ENCODE assay signal across 8 cellular contexts in the genomic region with DNA sequence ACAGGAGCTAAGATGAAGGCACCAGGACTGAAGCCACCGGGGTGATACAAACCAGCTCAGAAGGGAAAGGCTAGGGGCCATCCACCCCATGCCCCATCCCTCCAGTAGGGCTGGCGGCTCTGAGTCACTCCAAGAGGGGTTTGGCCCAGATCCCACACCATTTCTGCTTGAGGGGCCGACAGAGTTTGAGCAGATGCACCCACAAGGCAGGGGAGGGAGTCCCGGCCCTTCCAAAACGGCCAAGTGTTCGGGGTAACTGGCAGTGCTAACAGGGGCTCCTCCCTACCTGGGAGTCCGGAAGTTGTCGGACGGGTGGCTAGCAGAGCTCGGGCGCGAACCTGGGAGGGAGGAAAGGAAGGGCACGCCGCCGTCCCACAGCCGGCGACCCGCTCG. TPM values are rescaled to one million over a fixed set of nuclear protein-coding genes. Genes with fewer than 3 reads are reported as not detected.
DNase-seq lines count a peak whose midpoint lies in the region; ATAC-seq, FAIRE-seq and TF ChIP-seq lines count a peak whose summit lies in the region.

No MANE protein-coding gene starts in this region.

- TF ChIP-seq RAD21 in HepG2 (CRISPR knock-in tag; IDR thresholded peaks at IDR 0.05) = no peak

- H3K9ac ChIP-seq in HepG2 (ENCODE audit: insufficient read depth, low read depth, low read length) = peak overlapping the region; percentile 77
- peak overlapping the region; percentile 38 to 76 (median 69) for H3K9ac ChIP-seq in subcutaneous abdominal adipose tissue (ENCODE audit: low read length in 5 of 5)

- BruUV-seq in HepG2 (replicated peaks; lab: Mats Ljungman, UMichigan) = no TSS peak

- H3K4me2 ChIP-seq in HepG2 (ENCODE audit: low read depth, low read length) = peak overlapping the region; percentile 76

- H3K4me1 ChIP-seq in HepG2 (ENCODE audit: insufficient read depth, low read length) = peaks cover 18% of the 10 kb centered on the region
- peaks cover 0 to 44% (median 27%) of the 10 kb centered on the region in 5 donors for H3K4me1 ChIP-seq in subcutaneous abdominal adipose tissue (ENCODE audit: control insufficient read depth in 5 of 5, insufficient read depth in 5 of 5, low read length in 5 of 5)

- no peaks in the 10 kb centered on the region for H3K79me2 ChIP-seq in HepG2 (ENCODE audit: insufficient read depth, low read length)

- POLR2A ChIA-PET in HepG2 (lab: Yijun Ruan, JAX) = interaction anchor here (0.6 to 3.0 kb wide), 26 partner anchors 8 to 121 kb away, joined by 3 to 31 read pairs (median 4); a partner anchor contains a TSS

- H3K36me3 ChIP-seq in HepG2 (replicated peaks in 1 of 2; ENCODE audit: control insufficient read depth in 1 of 2, insufficient read depth in 2 of 2, low read length in 2 of 2) (no peaks in the 10 kb centered on the region), subcutaneous abdominal adipose tissue (ENCODE audit: control insufficient read depth in 5 of 5, insufficient read depth in 5 of 5, low read length in 5 of 5) (peaks cover 0 to 16% (median 12%) of the 10 kb centered on the region in 5 donors)

- TF ChIP-seq POLR2A in HepG2 (IDR thresholded peaks at IDR 0.05; ENCODE audit: insufficient read depth in 1 of 2, low read depth in 2 of 2, low read length in 2 of 2) = no peak

- H3K9me3 ChIP-seq in HepG2 (ENCODE audit: low read length) = no peaks in the 10 kb centered on the region
- peaks cover 0 to 3% (median 0%) of the 10 kb centered on the region in 5 donors for H3K9me3 ChIP-seq in subcutaneous abdominal adipose tissue (ENCODE audit: control insufficient read depth in 5 of 5, low read length in 5 of 5)

- H4K20me1 ChIP-seq in HepG2 (ENCODE audit: insufficient read depth, low read length) = no peaks in the 10 kb centered on the region

- H3K4me3 ChIP-seq in cardiac fibroblast (replicated peaks in 1 of 2; ENCODE audit: low read depth in 2 of 2, low read length in 2 of 2) (peak overlapping the region; percentile 58 to 62), HepG2 (replicated peaks in 1 of 3; ENCODE audit: insufficient read depth in 1 of 3, low read depth in 2 of 3, low read length in 3 of 3) (peak overlapping the region; percentile 50 to 78 (median 68); a peak in 5 of 6 replicates), subcutaneous abdominal adipose tissue (ENCODE audit: low read depth in 1 of 5, low read length in 5 of 5) (peak overlapping the region; percentile 60 to 81 (median 69))

- in situ Hi-C loops in HepG2 (cut with HindIII; ENCODE audit: extremely low pct_ligation_motif_present, low pct_unique_long_range_greater_than_20kb) = no loop called here

- DNase-seq in NCI-H748 (lab: John Stamatoyannopoulos, UW; ENCODE audit: unreplicated experiment) = peak; percentile 58
- no peak for DNase-seq in NCI-H748 treated with DMSO at 0.1 percent for 48 hours (lab: John Stamatoyannopoulos, UW)
- DNase-seq in OCI-M1 (lab: John Stamatoyannopoulos, UW) = peak; percentile 41
- peak; percentile 52 to 56 for DNase-seq in cardiac fibroblast (ENCODE audit: low read depth in 2 of 2)
- DNase-seq in HepG2 (ENCODE audit: low spot score) = no peak

- intact Hi-C loops in HepG2 (cut with micrococcal nuclease; ENCODE audit: unreplicated experiment) = no loop called here

- WGBS in HepG2 (ENCODE audit: low lambda C conversion rate) = no CpG with 5 or more reads among the region's 19 CpGs

- CTCF ChIA-PET in HepG2 (lab: Yijun Ruan, JAX; ENCODE audit: low intra/inter-chr PET ratio, low total read pairs) = no interaction called here

- TF ChIP-seq EP300 in HepG2 (IDR thresholded peaks at IDR 0.05; ENCODE audit: low read depth in 2 of 2, low read length in 2 of 2) (no peak), HepG2 (CRISPR knock-in tag; IDR thresholded peaks at IDR 0.05; ENCODE audit: borderline replicate concordance) (no peak)

- no peak overlapping the region for H2AFZ ChIP-seq in HepG2 (ENCODE audit: low read length)

- ATAC-seq in HG02678 (IDR thresholded peaks at IDR 0.05; ENCODE audit: unreplicated experiment) = peak; percentile 22
- ATAC-seq in HepG2 = peak; percentile 7
- ATAC-seq in HG03439 (IDR thresholded peaks at IDR 0.05; ENCODE audit: unreplicated experiment) = no peak

- FAIRE-seq in HepG2 (lab: Jason Lieb, UNC) = no peak

- TF ChIP-seq CTCF in cardiac fibroblast (IDR thresholded peaks at IDR 0.05; ENCODE audit: low read depth, low read length) (no peak), HepG2 (CRISPR knock-in tag; IDR thresholded peaks at IDR 0.05) (no peak)

- H3K27me3 ChIP-seq in HepG2 (ENCODE audit: control insufficient read depth in 1 of 2, insufficient read depth in 2 of 2, low read length in 2 of 2) (no peaks in the 10 kb centered on the region), subcutaneous abdominal adipose tissue (ENCODE audit: control insufficient read depth in 5 of 5, insufficient read depth in 4 of 5, low read length in 5 of 5) (peaks cover 0 to 12% (median 9%) of the 10 kb centered on the region in 5 donors)

- H3K27ac ChIP-seq in HepG2 (ENCODE audit: extremely low read length, insufficient read depth, low read length) = peak overlapping the region; percentile 40
- peak overlapping the region; percentile 69 for H3K27ac ChIP-seq in subcutaneous abdominal adipose tissue (ENCODE audit: low read depth, low read length)

RNA-seq across cellular contexts. Expression of a gene that starts 0.4 kb away (rescaled TPM):
- 10.1 and 10.8 TPM in 2 replicates for total RNA-seq in HepG2 (2016; rRNA removed; fragmentation: Illumina TruSeq; extraction: Trizol)
- total RNA-seq in HepG2 (2016; cell fraction: cytosol; rRNA removed; fragmentation: Illumina TruSeq; extraction: Trizol; ENCODE audit: low read depth) = 9.0 and 10.7 TPM in 2 replicates
- 7.1 and 10.6 TPM in 2 replicates for total RNA-seq in HepG2 (2016; cell fraction: insoluble cytoplasmic fraction; rRNA removed; fragmentation: Illumina TruSeq; extraction: Trizol)
- total RNA-seq in HepG2 (2016; cell fraction: membrane; rRNA removed; fragmentation: Illumina TruSeq; extraction: Trizol) = 19.7 and 23.5 TPM in 2 replicates
- 5.5 and 5.9 TPM in 2 replicates for total RNA-seq in HepG2 (2016; cell fraction: nucleus; rRNA removed; fragmentation: Illumina TruSeq; extraction: Trizol)
- polyA plus RNA-seq in HepG2 (2011; rRNA removed) = 11.5 and 13.7 TPM in 2 replicates
- polyA plus RNA-seq in HepG2 (2011; cell fraction: cytosol; rRNA removed) = 12.8 and 15.4 TPM in 2 replicates
- polyA plus RNA-seq in HepG2 (2011; cell fraction: nucleus; rRNA removed) = 12.0 and 13.6 TPM in 2 replicates
- 7.8 and 12.5 TPM in 2 replicates for polyA plus RNA-seq in HepG2 (2012)
- polyA plus RNA-seq in HepG2 (2016; cell fraction: cytosol; fragmentation: Illumina TruSeq; extraction: Trizol; ENCODE audit: low read depth) = 16.2 and 21.3 TPM in 2 replicates
- polyA plus RNA-seq in HepG2 (2016; cell fraction: insoluble cytoplasmic fraction; fragmentation: Illumina TruSeq; extraction: Trizol; ENCODE audit: low read depth) = 14.1 and 15.3 TPM in 2 replicates
- polyA plus RNA-seq in HepG2 (2016; cell fraction: membrane; fragmentation: Illumina TruSeq; extraction: Trizol; ENCODE audit: low read depth) = 27.8 and 30.6 TPM in 2 replicates
- 13.1 TPM in 2 replicates for polyA plus RNA-seq in HepG2 (2016; cell fraction: nucleus; fragmentation: Illumina TruSeq; extraction: Trizol; ENCODE audit: insufficient read depth, low read depth)
- 21.1 and 41.7 TPM in 2 replicates for polyA minus RNA-seq in HepG2 (2011; rRNA and poly(A)+ RNA removed; ENCODE audit: low replicate concordance)
- polyA minus RNA-seq in HepG2 (2011; cell fraction: cytosol; rRNA and poly(A)+ RNA removed) = 6.5 and 11.1 TPM in 2 replicates
- 2.3 and 2.5 TPM in 2 replicates for polyA minus RNA-seq in HepG2 (2011; cell fraction: nucleus; rRNA and poly(A)+ RNA removed)

RNA-seq across cellular contexts. Expression of a gene that starts 3.6 kb away (rescaled TPM):
- total RNA-seq in HepG2 (2016; rRNA removed; fragmentation: Illumina TruSeq; extraction: Trizol) = 25.5 and 29.1 TPM in 2 replicates
- total RNA-seq in HepG2 (2016; cell fraction: cytosol; rRNA removed; fragmentation: Illumina TruSeq; extraction: Trizol; ENCODE audit: low read depth) = 11.4 and 12.2 TPM in 2 replicates
- total RNA-seq in HepG2 (2016; cell fraction: insoluble cytoplasmic fraction; rRNA removed; fragmentation: Illumina TruSeq; extraction: Trizol) = 26.5 and 28.9 TPM in 2 replicates
- total RNA-seq in HepG2 (2016; cell fraction: membrane; rRNA removed; fragmentation: Illumina TruSeq; extraction: Trizol) = 32.1 and 33.9 TPM in 2 replicates
- 10.4 and 12.9 TPM in 2 replicates for total RNA-seq in HepG2 (2016; cell fraction: nucleus; rRNA removed; fragmentation: Illumina TruSeq; extraction: Trizol)
- 16.8 and 21.7 TPM in 2 replicates for polyA plus RNA-seq in HepG2 (2011; rRNA removed)
- polyA plus RNA-seq in HepG2 (2011; cell fraction: cytosol; rRNA removed) = 20.9 and 32.4 TPM in 2 replicates
- polyA plus RNA-seq in HepG2 (2011; cell fraction: nucleus; rRNA removed) = 11.5 and 13.8 TPM in 2 replicates
- 14.3 and 16.6 TPM in 2 replicates for polyA plus RNA-seq in HepG2 (2012)
- polyA plus RNA-seq in HepG2 (2016; cell fraction: cytosol; fragmentation: Illumina TruSeq; extraction: Trizol; ENCODE audit: low read depth) = 12.8 and 14.0 TPM in 2 replicates
- polyA plus RNA-seq in HepG2 (2016; cell fraction: insoluble cytoplasmic fraction; fragmentation: Illumina TruSeq; extraction: Trizol; ENCODE audit: low read depth) = 21.9 and 28.0 TPM in 2 replicates
- 24.6 and 26.6 TPM in 2 replicates for polyA plus RNA-seq in HepG2 (2016; cell fraction: membrane; fragmentation: Illumina TruSeq; extraction: Trizol; ENCODE audit: low read depth)
- polyA plus RNA-seq in HepG2 (2016; cell fraction: nucleus; fragmentation: Illumina TruSeq; extraction: Trizol; ENCODE audit: insufficient read depth, low read depth) = 17.4 and 20.6 TPM in 2 replicates
- 32.9 and 96.4 TPM in 2 replicates for polyA minus RNA-seq in HepG2 (2011; rRNA and poly(A)+ RNA removed; ENCODE audit: low replicate concordance)
- 13.2 and 18.6 TPM in 2 replicates for polyA minus RNA-seq in HepG2 (2011; cell fraction: cytosol; rRNA and poly(A)+ RNA removed)
- polyA minus RNA-seq in HepG2 (2011; cell fraction: nucleus; rRNA and poly(A)+ RNA removed) = 3.0 and 4.6 TPM in 2 replicates

RNA-seq across cellular contexts. Expression of a gene that starts 10.9 kb away (rescaled TPM):
- total RNA-seq in HepG2 (2016; rRNA removed; fragmentation: Illumina TruSeq; extraction: Trizol) = 12.7 and 13.0 TPM in 2 replicates
- 13.1 and 15.3 TPM in 2 replicates for total RNA-seq in HepG2 (2016; cell fraction: cytosol; rRNA removed; fragmentation: Illumina TruSeq; extraction: Trizol; ENCODE audit: low read depth)
- 11.6 and 13.1 TPM in 2 replicates for total RNA-seq in HepG2 (2016; cell fraction: insoluble cytoplasmic fraction; rRNA removed; fragmentation: Illumina TruSeq; extraction: Trizol)
- total RNA-seq in HepG2 (2016; cell fraction: membrane; rRNA removed; fragmentation: Illumina TruSeq; extraction: Trizol) = 15.6 and 16.5 TPM in 2 replicates
- total RNA-seq in HepG2 (2016; cell fraction: nucleus; rRNA removed; fragmentation: Illumina TruSeq; extraction: Trizol) = 4.3 and 4.5 TPM in 2 replicates
- polyA plus RNA-seq in HepG2 (2011; rRNA removed) = 7.6 and 10.0 TPM in 2 replicates
- polyA plus RNA-seq in HepG2 (2011; cell fraction: cytosol; rRNA removed) = 7.3 and 14.8 TPM in 2 replicates
- 4.4 and 4.8 TPM in 2 replicates for polyA plus RNA-seq in HepG2 (2011; cell fraction: nucleus; rRNA removed)
- polyA plus RNA-seq in HepG2 (2012) = 6.6 and 7.8 TPM in 2 replicates
- 14.7 and 17.5 TPM in 2 replicates for polyA plus RNA-seq in HepG2 (2016; cell fraction: cytosol; fragmentation: Illumina TruSeq; extraction: Trizol; ENCODE audit: low read depth)
- 13.0 and 13.7 TPM in 2 replicates for polyA plus RNA-seq in HepG2 (2016; cell fraction: insoluble cytoplasmic fraction; fragmentation: Illumina TruSeq; extraction: Trizol; ENCODE audit: low read depth)
- polyA plus RNA-seq in HepG2 (2016; cell fraction: membrane; fragmentation: Illumina TruSeq; extraction: Trizol; ENCODE audit: low read depth) = 12.6 and 15.5 TPM in 2 replicates
- polyA plus RNA-seq in HepG2 (2016; cell fraction: nucleus; fragmentation: Illumina TruSeq; extraction: Trizol; ENCODE audit: insufficient read depth, low read depth) = 5.3 and 9.9 TPM in 2 replicates
- polyA minus RNA-seq in HepG2 (2011; rRNA and poly(A)+ RNA removed; ENCODE audit: low replicate concordance) = 5.9 and 21.7 TPM in 2 replicates
- polyA minus RNA-seq in HepG2 (2011; cell fraction: cytosol; rRNA and poly(A)+ RNA removed) = 2.9 and 3.0 TPM in 2 replicates
- polyA minus RNA-seq in HepG2 (2011; cell fraction: nucleus; rRNA and poly(A)+ RNA removed) = 0.90 TPM in 1 of 2 replicates, not detected in the other

RNA-seq across cellular contexts. Expression of a gene that starts 26.0 kb away (rescaled TPM):
- 6.7 and 11.2 TPM in 2 replicates for total RNA-seq in HepG2 (2016; rRNA removed; fragmentation: Illumina TruSeq; extraction: Trizol)
- 6.0 and 6.7 TPM in 2 replicates for total RNA-seq in HepG2 (2016; cell fraction: cytosol; rRNA removed; fragmentation: Illumina TruSeq; extraction: Trizol; ENCODE audit: low read depth)
- 6.9 and 11.7 TPM in 2 replicates for total RNA-seq in HepG2 (2016; cell fraction: insoluble cytoplasmic fraction; rRNA removed; fragmentation: Illumina TruSeq; extraction: Trizol)
- total RNA-seq in HepG2 (2016; cell fraction: membrane; rRNA removed; fragmentation: Illumina TruSeq; extraction: Trizol) = 11.4 and 13.2 TPM in 2 replicates
- total RNA-seq in HepG2 (2016; cell fraction: nucleus; rRNA removed; fragmentation: Illumina TruSeq; extraction: Trizol) = 8.6 and 11.3 TPM in 2 replicates
- polyA plus RNA-seq in HepG2 (2011; rRNA removed) = 22.7 and 26.0 TPM in 2 replicates
- 20.0 and 31.3 TPM in 2 replicates for polyA plus RNA-seq in HepG2 (2011; cell fraction: cytosol; rRNA removed)
- polyA plus RNA-seq in HepG2 (2011; cell fraction: nucleus; rRNA removed) = 76.1 and 87.3 TPM in 2 replicates
- polyA plus RNA-seq in HepG2 (2012) = 11.8 and 16.0 TPM in 2 replicates
- polyA plus RNA-seq in HepG2 (2016; cell fraction: cytosol; fragmentation: Illumina TruSeq; extraction: Trizol; ENCODE audit: low read depth) = 9.5 and 10.6 TPM in 2 replicates
- 6.1 and 11.2 TPM in 2 replicates for polyA plus RNA-seq in HepG2 (2016; cell fraction: insoluble cytoplasmic fraction; fragmentation: Illumina TruSeq; extraction: Trizol; ENCODE audit: low read depth)
- 11.5 and 11.8 TPM in 2 replicates for polyA plus RNA-seq in HepG2 (2016; cell fraction: membrane; fragmentation: Illumina TruSeq; extraction: Trizol; ENCODE audit: low read depth)
- 22.0 and 23.9 TPM in 2 replicates for polyA plus RNA-seq in HepG2 (2016; cell fraction: nucleus; fragmentation: Illumina TruSeq; extraction: Trizol; ENCODE audit: insufficient read depth, low read depth)
- 22.5 and 32.8 TPM in 2 replicates for polyA minus RNA-seq in HepG2 (2011; rRNA and poly(A)+ RNA removed; ENCODE audit: low replicate concordance)
- polyA minus RNA-seq in HepG2 (2011; cell fraction: cytosol; rRNA and poly(A)+ RNA removed) = 9.7 and 11.3 TPM in 2 replicates
- polyA minus RNA-seq in HepG2 (2011; cell fraction: nucleus; rRNA and poly(A)+ RNA removed) = 5.7 and 7.8 TPM in 2 replicates

RNA-seq across cellular contexts. Expression of a gene that starts 31.9 kb away (rescaled TPM):
- total RNA-seq in HepG2 (2016; rRNA removed; fragmentation: Illumina TruSeq; extraction: Trizol) = 0.90 and 5.8 TPM in 2 replicates
- total RNA-seq in HepG2 (2016; cell fraction: cytosol; rRNA removed; fragmentation: Illumina TruSeq; extraction: Trizol; ENCODE audit: low read depth) = 1.4 and 2.4 TPM in 2 replicates
- total RNA-seq in HepG2 (2016; cell fraction: insoluble cytoplasmic fraction; rRNA removed; fragmentation: Illumina TruSeq; extraction: Trizol) = 1.5 and 4.7 TPM in 2 replicates
- 1.5 and 2.0 TPM in 2 replicates for total RNA-seq in HepG2 (2016; cell fraction: membrane; rRNA removed; fragmentation: Illumina TruSeq; extraction: Trizol)
- total RNA-seq in HepG2 (2016; cell fraction: nucleus; rRNA removed; fragmentation: Illumina TruSeq; extraction: Trizol) = 5.8 and 9.4 TPM in 2 replicates
- 20.6 and 26.3 TPM in 2 replicates for polyA plus RNA-seq in HepG2 (2011; rRNA removed)
- polyA plus RNA-seq in HepG2 (2011; cell fraction: cytosol; rRNA removed) = 5.3 and 6.9 TPM in 2 replicates
- 197 and 290 TPM in 2 replicates for polyA plus RNA-seq in HepG2 (2011; cell fraction: nucleus; rRNA removed)
- 15.1 and 20.7 TPM in 2 replicates for polyA plus RNA-seq in HepG2 (2012)
- polyA plus RNA-seq in HepG2 (2016; cell fraction: cytosol; fragmentation: Illumina TruSeq; extraction: Trizol; ENCODE audit: low read depth) = 0.36 and 0.64 TPM in 2 replicates
- polyA plus RNA-seq in HepG2 (2016; cell fraction: insoluble cytoplasmic fraction; fragmentation: Illumina TruSeq; extraction: Trizol; ENCODE audit: low read depth) = 2.1 and 4.1 TPM in 2 replicates
- 1.6 and 2.6 TPM in 2 replicates for polyA plus RNA-seq in HepG2 (2016; cell fraction: membrane; fragmentation: Illumina TruSeq; extraction: Trizol; ENCODE audit: low read depth)
- polyA plus RNA-seq in HepG2 (2016; cell fraction: nucleus; fragmentation: Illumina TruSeq; extraction: Trizol; ENCODE audit: insufficient read depth, low read depth) = 56.9 and 70.7 TPM in 2 replicates
- 13.0 and 37.1 TPM in 2 replicates for polyA minus RNA-seq in HepG2 (2011; rRNA and poly(A)+ RNA removed; ENCODE audit: low replicate concordance)
- polyA minus RNA-seq in HepG2 (2011; cell fraction: cytosol; rRNA and poly(A)+ RNA removed) = 7.5 and 14.2 TPM in 2 replicates
- polyA minus RNA-seq in HepG2 (2011; cell fraction: nucleus; rRNA and poly(A)+ RNA removed) = 36.8 and 42.5 TPM in 2 replicates

Comparison
In these comparisons a context has a peak if more than half of its experiments do, and no peak if none do; other contexts are left out.
1. DNase-seq: peak in NCI-H748 (single experiment), OCI-M1 (single experiment) and cardiac fibroblast (2 of 2); none in NCI-H748 treated with DMSO at 0.1 percent for 48 hours (single experiment) and HepG2 (single experiment).
2. Peak in every context shown above with its lines, with median percentiles within 50 percentile points of each other: H3K4me3 ChIP-seq.